8 cellular contexts compared by ENCODE assay signal in the genomic region with DNA sequence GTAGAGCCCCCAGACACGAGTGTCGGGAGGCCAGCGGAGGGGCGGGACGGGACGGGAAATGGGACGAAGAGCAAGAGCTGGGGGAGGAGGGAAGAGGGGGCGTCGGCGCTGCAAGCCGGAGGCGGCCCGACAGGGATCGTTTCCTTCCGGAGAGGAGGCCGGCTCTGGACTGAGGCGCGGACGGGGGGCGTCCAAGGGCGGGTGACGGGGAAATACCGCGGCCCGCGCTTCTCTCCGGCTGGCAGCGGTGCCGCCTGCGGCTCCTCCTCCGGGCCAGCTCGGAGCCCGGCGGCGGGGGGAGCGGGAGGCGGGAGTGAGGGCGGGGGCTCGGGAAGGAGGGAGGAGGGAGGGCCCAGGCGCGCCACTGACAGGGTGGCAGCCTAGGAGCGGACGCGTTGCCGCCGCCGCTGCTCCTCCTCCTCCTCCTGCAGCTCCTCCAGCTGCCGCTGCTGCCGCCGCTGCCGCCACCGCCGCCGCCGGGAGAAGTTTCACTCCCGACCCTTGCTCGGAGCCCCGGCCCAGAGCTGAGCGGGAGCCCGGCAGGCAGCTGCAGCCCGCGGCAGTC. TPM values are rescaled to one million over a fixed set of nuclear protein-coding genes. Genes with fewer than 3 reads are reported as not detected.
DNase-seq lines count a peak whose midpoint lies in the region; ATAC-seq, FAIRE-seq and TF ChIP-seq lines count a peak whose summit lies in the region.

Gene CHSY3 (plus strand): TSS at position 364 of the 565 bp plus-strand sequence.

- CTCF ChIA-PET in PC-9 (lab: Charles Lee), result no interaction called here

- peak within 1 kb of the TSS; percentile 90 for H2AFZ ChIP-seq in PC-9
- peak within 1 kb of the TSS; percentile 96 for H2AFZ ChIP-seq in astrocyte (ENCODE audit: low read depth, low read length)
- peak within 1 kb of the TSS; percentile 93 for H2AFZ ChIP-seq in parathyroid adenoma

- peaks cover 26% of the 10 kb centered on the region for H3K27me3 ChIP-seq in PC-9 (ENCODE audit: insufficient read depth, low read depth)
- no peaks in the 10 kb centered on the region for H3K27me3 ChIP-seq in astrocyte (ENCODE audit: insufficient read depth, low read length)
- H3K27me3 ChIP-seq in right cardiac atrium (ENCODE audit: control insufficient read depth, insufficient read depth), result no peaks in the 10 kb centered on the region
- H3K27me3 ChIP-seq in parathyroid adenoma (ENCODE audit: control insufficient read depth, insufficient read depth, low read length), result no peaks in the 10 kb centered on the region

- H3K36me3 Mint-ChIP-seq in CD14-positive monocyte (peaks cover 3 to 8% of the 10 kb centered on the region in 2 donors), astrocyte (ENCODE audit: low read depth, unreplicated experiment) (no peaks in the 10 kb centered on the region)

- no peak for DNase-seq in CD14-positive monocyte (ENCODE audit: low spot score)
- peak; percentile 52 to 82 for DNase-seq in PC-9
- peak; percentile 71 for DNase-seq in astrocyte (ENCODE audit: low read depth)
- DNase-seq in right cardiac atrium, result peak; percentile 90 to 96 (median 95)
- no peak for DNase-seq in OCI-M2 (lab: John Stamatoyannopoulos, UW; ENCODE audit: unreplicated experiment)

- H3K27me3 Mint-ChIP-seq in CD14-positive monocyte (ENCODE audit: low read depth in 3 of 3), result peaks cover 53 to 70% (median 54%) of the 10 kb centered on the region in 3 donors
- H3K27me3 Mint-ChIP-seq in astrocyte (ENCODE audit: low read depth, unreplicated experiment), result peaks cover 2% of the 10 kb centered on the region

- under 1% methylated on average over 56 of the region's 62 CpGs for WGBS in right cardiac atrium

- BruUV-seq in PC-9 (replicated peaks; lab: Mats Ljungman, UMichigan), result no TSS peak

- FAIRE-seq in astrocyte (lab: Jason Lieb, UNC), result no peak

- POLR2A ChIA-PET in PC-9 (lab: Charles Lee; ENCODE audit: unreplicated experiment), result interaction anchor here (0.6 kb wide), 1 partner anchor 1005 kb away, joined by 8 read pairs; no protein-coding TSS in a partner anchor

- intact Hi-C loops in CD14-positive monocyte (cut with micrococcal nuclease), result loop anchor here in 1 of 2 donors (10.0 kb wide), 1 partner anchor 1211 kb away; no protein-coding TSS in a partner anchor
- intact Hi-C loops in PC-9 (cut with micrococcal nuclease; ENCODE audit: unreplicated experiment), result loop anchor here (5.0 to 10.0 kb wide), 3 partner anchors 811 to 1208 kb away; no protein-coding TSS in a partner anchor
- intact Hi-C loops in right cardiac atrium (cut with DNase I), result loop anchor here in 2 of 4 donors (5.0 to 10.0 kb wide), 4 partner anchors 238 to 1511 kb away; no protein-coding TSS in a partner anchor

- TF ChIP-seq CTCF in CD14-positive monocyte (IDR thresholded peaks at IDR 0.05) (no peak), PC-9 (conservative IDR thresholded peaks at IDR 0.05) (no peak), astrocyte (IDR thresholded peaks at IDR 0.05; ENCODE audit: insufficient read depth, low read depth, low read length) (no peak), parathyroid adenoma (IDR thresholded peaks at IDR 0.05) (no peak)

- peaks cover 0 to 11% (median 4%) of the 10 kb centered on the region in 7 donors for H3K9me3 Mint-ChIP-seq in CD14-positive monocyte
- H3K9me3 Mint-ChIP-seq in astrocyte (ENCODE audit: unreplicated experiment), result no peaks in the 10 kb centered on the region

- H3K79me2 ChIP-seq in PC-9 (ENCODE audit: low read depth), result no peaks in the 10 kb centered on the region
- no peaks in the 10 kb centered on the region for H3K79me2 ChIP-seq in astrocyte (ENCODE audit: insufficient read depth, low read length)
- H3K79me2 ChIP-seq in parathyroid adenoma, result no peaks in the 10 kb centered on the region

- no peaks in the 10 kb centered on the region for H3F3A ChIP-seq in PC-9 (ENCODE audit: insufficient read depth, low read depth)

- no peaks in the 10 kb centered on the region for H3K9me2 ChIP-seq in PC-9 (ENCODE audit: insufficient read depth)

- peak within 1 kb of the TSS; percentile 68 for H3K4me3 ChIP-seq in PC-9
- peak within 1 kb of the TSS; percentile 68 for H3K4me3 ChIP-seq in astrocyte (ENCODE audit: insufficient read depth, low read depth, low read length)
- H3K4me3 ChIP-seq in right cardiac atrium (ENCODE audit: low read length), result peak within 1 kb of the TSS; percentile 40
- H3K4me3 ChIP-seq in parathyroid adenoma (ENCODE audit: low read depth, low read length), result peak within 1 kb of the TSS; percentile 61

- H3K27ac ChIP-seq in PC-9 (no peak within 1 kb of the TSS), astrocyte (ENCODE audit: low read depth, low read length) (no peak within 1 kb of the TSS), right cardiac atrium (ENCODE audit: low read length) (peak within 1 kb of the TSS; percentile 73), parathyroid adenoma (peak within 1 kb of the TSS; percentile 64)

- H4K20me1 ChIP-seq in PC-9 (ENCODE audit: insufficient read depth) (no peaks in the 10 kb centered on the region), astrocyte (ENCODE audit: insufficient read depth, low read length) (peaks cover 10% of the 10 kb centered on the region)

- ATAC-seq in GM19328 (IDR thresholded peaks at IDR 0.05; ENCODE audit: unreplicated experiment) (peak; percentile 43), HG03439 (IDR thresholded peaks at IDR 0.05; ENCODE audit: unreplicated experiment) (peak; percentile 63), right cardiac atrium (peak; percentile 97 to 98)

- H3K9me3 ChIP-seq in PC-9 (ENCODE audit: insufficient read depth, low read depth) (no peaks in the 10 kb centered on the region), astrocyte (ENCODE audit: insufficient read depth, low read depth, low read length) (no peaks in the 10 kb centered on the region), right cardiac atrium (ENCODE audit: control insufficient read depth, low read length) (no peaks in the 10 kb centered on the region), parathyroid adenoma (ENCODE audit: control insufficient read depth, low read length) (no peaks in the 10 kb centered on the region)

- H3K9ac ChIP-seq in astrocyte (ENCODE audit: low read length) (peak within 1 kb of the TSS; percentile 72), parathyroid adenoma (no peak within 1 kb of the TSS)

- H3K4me2 ChIP-seq in PC-9, result peak within 1 kb of the TSS; percentile 98
- H3K4me2 ChIP-seq in astrocyte (ENCODE audit: low read length), result peak within 1 kb of the TSS; percentile 99
- peak within 1 kb of the TSS; percentile 91 for H3K4me2 ChIP-seq in parathyroid adenoma (ENCODE audit: low read length)

- H3K4me3 Mint-ChIP-seq in CD14-positive monocyte (peak within 1 kb of the TSS; percentile 61 to 89), astrocyte (ENCODE audit: unreplicated experiment) (peak within 1 kb of the TSS; percentile 97)

- H3K4me1 ChIP-seq in PC-9 (replicated peaks; ENCODE audit: insufficient read depth), result no peaks in the 10 kb centered on the region
- peaks cover 14% of the 10 kb centered on the region for H3K4me1 ChIP-seq in astrocyte (ENCODE audit: insufficient read depth, low read length)
- peaks cover 2% of the 10 kb centered on the region for H3K4me1 ChIP-seq in right cardiac atrium (ENCODE audit: control insufficient read depth, insufficient read depth, low read length)
- H3K4me1 ChIP-seq in parathyroid adenoma, result peaks cover 2% of the 10 kb centered on the region

- H3K27ac Mint-ChIP-seq in CD14-positive monocyte (no peak within 1 kb of the TSS), astrocyte (ENCODE audit: unreplicated experiment) (peak within 1 kb of the TSS; percentile 92)

- H3K4me1 Mint-ChIP-seq in CD14-positive monocyte (peaks cover 14% of the 10 kb centered on the region), astrocyte (ENCODE audit: low read depth, unreplicated experiment) (peaks cover 2% of the 10 kb centered on the region)

- H3K36me3 ChIP-seq in PC-9 (ENCODE audit: low read depth), result no peaks in the 10 kb centered on the region
- no peaks in the 10 kb centered on the region for H3K36me3 ChIP-seq in astrocyte (ENCODE audit: insufficient read depth, low read length)
- H3K36me3 ChIP-seq in parathyroid adenoma (ENCODE audit: control insufficient read depth, insufficient read depth, low read length), result no peaks in the 10 kb centered on the region

RNA-seq across cellular contexts. Expression of gene CHSY3, which starts in this region (rescaled TPM):
- not detected for polyA plus RNA-seq in CD14-positive monocyte
- total RNA-seq in PC-9 (2021), result 0.17 and 0.33 TPM in 2 replicates
- 9.4 and 11.9 TPM in 2 replicates for total RNA-seq in astrocyte
- total RNA-seq in right cardiac atrium, result 1 to 10 TPM; 1.7 to 3.6 (median 2.3) TPM
- 0.68 TPM for polyA plus RNA-seq in right cardiac atrium

Comparison
In these comparisons a context has a peak if more than half of its experiments do, and no peak if none do; other contexts are left out.
1. Peak in DNase-seq, H3K4me3 ChIP-seq and H3K4me2 ChIP-seq in PC-9; RNA of the gene not detected or under 1 TPM.
2. DNase-seq: peak in astrocyte (single experiment) and right cardiac atrium (3 of 3); none in CD14-positive monocyte (single experiment) and OCI-M2 (single experiment).
3. ATAC-seq: peak in every context shown above with its lines; median percentile 98 in right cardiac atrium; 63 in HG03439; 43 in GM19328.
4. H3K27ac ChIP-seq: peak in right cardiac atrium (single experiment) and parathyroid adenoma (single experiment); none in PC-9 (single experiment) and astrocyte (single experiment).
5. Peak in every context shown above with its lines, with median percentiles within 50 percentile points of each other: H2AFZ ChIP-seq, H3K4me2 ChIP-seq and H3K4me3 ChIP-seq.